In the genomic region with DNA sequence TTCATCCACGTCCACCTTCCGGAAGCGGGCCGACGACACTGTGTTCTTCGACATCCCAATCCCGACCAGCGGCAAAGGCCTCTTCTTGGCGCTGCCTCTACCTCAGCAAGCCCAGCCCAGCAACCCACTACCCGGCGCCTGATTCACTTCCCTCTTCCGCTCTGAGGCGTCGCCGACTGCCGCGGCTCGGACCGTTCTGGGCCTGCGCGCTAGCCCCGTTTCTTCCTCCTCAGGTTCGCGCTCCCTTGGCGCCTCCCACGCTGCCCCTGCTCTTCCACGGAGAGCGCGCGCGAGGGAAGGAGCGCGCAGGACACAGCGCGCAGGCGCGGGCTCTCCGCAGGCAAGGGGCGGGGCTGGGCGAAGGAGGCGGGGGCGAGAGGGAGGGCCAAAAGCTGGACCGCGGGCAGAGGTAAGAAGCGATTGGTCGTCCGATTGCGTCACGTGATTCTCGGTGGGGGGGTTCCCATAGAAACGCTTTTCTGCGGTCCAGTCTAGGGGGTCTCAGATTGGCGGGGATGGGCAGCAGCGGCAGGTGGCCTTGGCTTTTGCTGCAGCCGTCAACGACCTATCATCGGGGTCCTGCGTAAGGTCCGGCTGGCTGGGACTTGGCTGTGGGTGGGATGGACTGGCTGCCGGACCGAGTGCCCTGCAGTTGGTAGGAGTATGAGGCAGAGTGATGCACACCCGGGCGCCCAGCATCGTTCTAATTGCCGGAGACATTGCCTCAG, we compare ENCODE assay signal across 1 cellular context.
TF ChIP-seq lines count a peak whose summit lies in the region.

A gene (minus strand): TSS at position 178 of the 728 bp plus-strand sequence. CDS start 124 bp downstream, at position 54.

TF ChIP-seq in K562, 482 proteins besides CTCF, POLR2A, EP300 and RAD21 (continued from another document and continues in another):
- TF ChIP-seq, protein P1, sequence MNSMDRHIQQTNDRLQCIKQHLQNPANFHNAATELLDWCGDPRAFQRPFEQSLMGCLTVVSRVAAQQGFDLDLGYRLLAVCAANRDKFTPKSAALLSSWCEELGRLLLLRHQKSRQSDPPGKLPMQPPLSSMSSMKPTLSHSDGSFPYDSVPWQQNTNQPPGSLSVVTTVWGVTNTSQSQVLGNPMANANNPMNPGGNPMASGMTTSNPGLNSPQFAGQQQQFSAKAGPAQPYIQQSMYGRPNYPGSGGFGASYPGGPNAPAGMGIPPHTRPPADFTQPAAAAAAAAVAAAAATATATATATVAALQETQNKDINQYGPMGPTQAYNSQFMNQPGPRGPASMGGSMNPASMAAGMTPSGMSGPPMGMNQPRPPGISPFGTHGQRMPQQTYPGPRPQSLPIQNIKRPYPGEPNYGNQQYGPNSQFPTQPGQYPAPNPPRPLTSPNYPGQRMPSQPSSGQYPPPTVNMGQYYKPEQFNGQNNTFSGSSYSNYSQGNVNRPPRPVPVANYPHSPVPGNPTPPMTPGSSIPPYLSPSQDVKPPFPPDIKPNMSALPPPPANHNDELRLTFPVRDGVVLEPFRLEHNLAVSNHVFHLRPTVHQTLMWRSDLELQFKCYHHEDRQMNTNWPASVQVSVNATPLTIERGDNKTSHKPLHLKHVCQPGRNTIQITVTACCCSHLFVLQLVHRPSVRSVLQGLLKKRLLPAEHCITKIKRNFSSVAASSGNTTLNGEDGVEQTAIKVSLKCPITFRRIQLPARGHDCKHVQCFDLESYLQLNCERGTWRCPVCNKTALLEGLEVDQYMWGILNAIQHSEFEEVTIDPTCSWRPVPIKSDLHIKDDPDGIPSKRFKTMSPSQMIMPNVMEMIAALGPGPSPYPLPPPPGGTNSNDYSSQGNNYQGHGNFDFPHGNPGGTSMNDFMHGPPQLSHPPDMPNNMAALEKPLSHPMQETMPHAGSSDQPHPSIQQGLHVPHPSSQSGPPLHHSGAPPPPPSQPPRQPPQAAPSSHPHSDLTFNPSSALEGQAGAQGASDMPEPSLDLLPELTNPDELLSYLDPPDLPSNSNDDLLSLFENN (IDR thresholded peaks at IDR 0.05; ENCODE audit: low read depth in 2 of 2, low read length in 2 of 2), result no peak
- TF ChIP-seq TCF7 (IDR thresholded peaks at IDR 0.05; ENCODE audit: borderline replicate concordance) (peak; percentile 26; the same call in 1 of the 2 replicates), FOXP1 (CRISPR knock-in tag; IDR thresholded peaks at IDR 0.05) (0 out of 2 replicates have a peak, but pooled peaks have one; percentile 60), MYC (IDR thresholded peaks at IDR 0.05; ENCODE audit: low read depth, low read length) (peak; percentile 78), MYC (CRISPR knock-in tag; IDR thresholded peaks at IDR 0.05; ENCODE audit: borderline replicate concordance, low read depth) (no peak), POLR2B (IDR thresholded peaks at IDR 0.05; ENCODE audit: low read depth, partially characterized antibody) (peak; percentile 94), SOX6 (IDR thresholded peaks at IDR 0.05) (peak; percentile 30; the same call in 1 of the 2 replicates), CHCHD3 (CRISPR knock-in tag; IDR thresholded peaks at IDR 0.05) (0 out of 2 replicates have a peak, but pooled peaks have one; percentile 50), GATAD2A (IDR thresholded peaks at IDR 0.05) (peak; percentile 97), ZNF134 (CRISPR knock-in tag; conservative IDR thresholded peaks at IDR 0.05) (0 out of 2 replicates have a peak, but pooled peaks have one; percentile 19), POLR2H (tag; IDR thresholded peaks at IDR 0.05; ENCODE audit: low read depth) (peak; percentile 76), MXI1 (IDR thresholded peaks at IDR 0.05; ENCODE audit: low read depth, low read length) (peak; percentile 26; the same call in 1 of the 2 replicates), HDGF (IDR thresholded peaks at IDR 0.05) (no peak), CTBP1 (IDR thresholded peaks at IDR 0.05; ENCODE audit: borderline replicate concordance) (peak; percentile 88), ARID1B (IDR thresholded peaks at IDR 0.05) (peak; percentile 16; the same call in 1 of the 2 replicates), FOSL1 (tag; conservative IDR thresholded peaks at IDR 0.05) (0 out of 2 replicates have a peak, but pooled peaks have one; percentile 31), HNRNPL (IDR thresholded peaks at IDR 0.05; ENCODE audit: low read depth, low read length) (no peak), ADNP (tag; IDR thresholded peaks at IDR 0.05) (no peak), ZNF830 (CRISPR knock-in tag; IDR thresholded peaks at IDR 0.05) (peak; percentile 94; the same call in 1 of the 2 replicates), PHTF2 (CRISPR knock-in tag; IDR thresholded peaks at IDR 0.05) (no peak), ZZZ3 (IDR thresholded peaks at IDR 0.05) (no peak), TEAD1 (CRISPR knock-in tag; IDR thresholded peaks at IDR 0.05) (peak in 1 of 2 experiments; percentile 60; a peak in 1 of 4 replicates), ZKSCAN8 (CRISPR knock-in tag; IDR thresholded peaks at IDR 0.05) (no peak), HNRNPUL1 (IDR thresholded peaks at IDR 0.05; ENCODE audit: low read length) (no peak), CBX1 (IDR thresholded peaks at IDR 0.05; ENCODE audit: low read depth) (0 out of 2 replicates have a peak, but pooled peaks have one; percentile 17), CBFA2T3 (IDR thresholded peaks at IDR 0.05) (peak; percentile 2; the same call in 1 of the 2 replicates), SPI1 (IDR thresholded peaks at IDR 0.05; ENCODE audit: borderline replicate concordance, low read depth, low read length) (peak; percentile 95), ZNF707 (CRISPR knock-in tag; conservative IDR thresholded peaks at IDR 0.05) (peak; percentile 53; the same call in 1 of the 2 replicates), RFX7 (CRISPR knock-in tag; IDR thresholded peaks at IDR 0.05) (no peak), JUN (IDR thresholded peaks at IDR 0.05; ENCODE audit: borderline replicate concordance, low read depth, low read length) (peak; percentile 4; the same call in 1 of the 2 replicates), JUN (CRISPR knock-in tag; IDR thresholded peaks at IDR 0.05; ENCODE audit: borderline replicate concordance) (no peak), IFI16 (CRISPR knock-in tag; IDR thresholded peaks at IDR 0.05) (no peak), SMARCC2 (IDR thresholded peaks at IDR 0.05; ENCODE audit: low read depth) (no peak), NR1H2 (CRISPR knock-in tag; IDR thresholded peaks at IDR 0.05) (0 out of 2 replicates have a peak, but pooled peaks have one; percentile 8), PHF8 (IDR thresholded peaks at IDR 0.05; ENCODE audit: borderline replicate concordance, low read length) (peak; percentile 97)
- TF ChIP-seq, protein P2, sequence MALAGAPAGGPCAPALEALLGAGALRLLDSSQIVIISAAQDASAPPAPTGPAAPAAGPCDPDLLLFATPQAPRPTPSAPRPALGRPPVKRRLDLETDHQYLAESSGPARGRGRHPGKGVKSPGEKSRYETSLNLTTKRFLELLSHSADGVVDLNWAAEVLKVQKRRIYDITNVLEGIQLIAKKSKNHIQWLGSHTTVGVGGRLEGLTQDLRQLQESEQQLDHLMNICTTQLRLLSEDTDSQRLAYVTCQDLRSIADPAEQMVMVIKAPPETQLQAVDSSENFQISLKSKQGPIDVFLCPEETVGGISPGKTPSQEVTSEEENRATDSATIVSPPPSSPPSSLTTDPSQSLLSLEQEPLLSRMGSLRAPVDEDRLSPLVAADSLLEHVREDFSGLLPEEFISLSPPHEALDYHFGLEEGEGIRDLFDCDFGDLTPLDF (CRISPR knock-in tag; IDR thresholded peaks at IDR 0.05), result peak; percentile 89
- TF ChIP-seq, protein P3, sequence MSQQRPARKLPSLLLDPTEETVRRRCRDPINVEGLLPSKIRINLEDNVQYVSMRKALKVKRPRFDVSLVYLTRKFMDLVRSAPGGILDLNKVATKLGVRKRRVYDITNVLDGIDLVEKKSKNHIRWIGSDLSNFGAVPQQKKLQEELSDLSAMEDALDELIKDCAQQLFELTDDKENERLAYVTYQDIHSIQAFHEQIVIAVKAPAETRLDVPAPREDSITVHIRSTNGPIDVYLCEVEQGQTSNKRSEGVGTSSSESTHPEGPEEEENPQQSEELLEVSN (IDR thresholded peaks at IDR 0.05; ENCODE audit: borderline replicate concordance in 1 of 2, extremely low read depth in 1 of 2, insufficient read depth in 1 of 2, insufficient read length in 1 of 2, low read depth in 1 of 2, low read length in 1 of 2, poor library complexity in 1 of 2, severe bottlenecking in 1 of 2), result peak; percentile 79 to 86
- TF ChIP-seq, protein P4, sequence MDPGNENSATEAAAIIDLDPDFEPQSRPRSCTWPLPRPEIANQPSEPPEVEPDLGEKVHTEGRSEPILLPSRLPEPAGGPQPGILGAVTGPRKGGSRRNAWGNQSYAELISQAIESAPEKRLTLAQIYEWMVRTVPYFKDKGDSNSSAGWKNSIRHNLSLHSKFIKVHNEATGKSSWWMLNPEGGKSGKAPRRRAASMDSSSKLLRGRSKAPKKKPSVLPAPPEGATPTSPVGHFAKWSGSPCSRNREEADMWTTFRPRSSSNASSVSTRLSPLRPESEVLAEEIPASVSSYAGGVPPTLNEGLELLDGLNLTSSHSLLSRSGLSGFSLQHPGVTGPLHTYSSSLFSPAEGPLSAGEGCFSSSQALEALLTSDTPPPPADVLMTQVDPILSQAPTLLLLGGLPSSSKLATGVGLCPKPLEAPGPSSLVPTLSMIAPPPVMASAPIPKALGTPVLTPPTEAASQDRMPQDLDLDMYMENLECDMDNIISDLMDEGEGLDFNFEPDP (CRISPR knock-in tag; IDR thresholded peaks at IDR 0.05), result peak; percentile 48; the same call in 1 of the 2 replicates
- TF ChIP-seq, protein P5, sequence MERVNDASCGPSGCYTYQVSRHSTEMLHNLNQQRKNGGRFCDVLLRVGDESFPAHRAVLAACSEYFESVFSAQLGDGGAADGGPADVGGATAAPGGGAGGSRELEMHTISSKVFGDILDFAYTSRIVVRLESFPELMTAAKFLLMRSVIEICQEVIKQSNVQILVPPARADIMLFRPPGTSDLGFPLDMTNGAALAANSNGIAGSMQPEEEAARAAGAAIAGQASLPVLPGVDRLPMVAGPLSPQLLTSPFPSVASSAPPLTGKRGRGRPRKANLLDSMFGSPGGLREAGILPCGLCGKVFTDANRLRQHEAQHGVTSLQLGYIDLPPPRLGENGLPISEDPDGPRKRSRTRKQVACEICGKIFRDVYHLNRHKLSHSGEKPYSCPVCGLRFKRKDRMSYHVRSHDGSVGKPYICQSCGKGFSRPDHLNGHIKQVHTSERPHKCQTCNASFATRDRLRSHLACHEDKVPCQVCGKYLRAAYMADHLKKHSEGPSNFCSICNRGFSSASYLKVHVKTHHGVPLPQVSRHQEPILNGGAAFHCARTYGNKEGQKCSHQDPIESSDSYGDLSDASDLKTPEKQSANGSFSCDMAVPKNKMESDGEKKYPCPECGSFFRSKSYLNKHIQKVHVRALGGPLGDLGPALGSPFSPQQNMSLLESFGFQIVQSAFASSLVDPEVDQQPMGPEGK (CRISPR knock-in tag; IDR thresholded peaks at IDR 0.05; ENCODE audit: borderline replicate concordance), result no peak
